ENCODE assay signal across 27 cellular contexts in genomic region chr16:58741166-58741565, GRCh38.
"Had no signal": no experiment of that assay in that cellular context is flagged by ENCODE, and none has a peak within 500 bp of the region (broad histone marks: within the 10 kb centered on the region; RNA-seq: fewer than 3 reads in every experiment).

No MANE protein-coding gene starts in this region.

- H3K9me3 Mint-ChIP-seq: naive B cell; natural killer cell; stimulated activated memory B cell treated with anti-CD40 and anti-IgM and Interleukin-4, amounts not matched to agents 10 μg/mL and 1 μg/mL and 100 μg/mL, for 72 hours; stimulated activated naive CD8-positive, alpha-beta T cell treated with anti-CD3 and anti-CD28 coated beads, Interleukin-15, amount 100 ng/mL, for 72 hours had no signal

- H3K27me3 ChIP-seq: left lung, ovary, right atrium auricular region, tibial nerve, upper lobe of left lung had no signal

- DNase-seq: head of caudate nucleus; hippocampal formation; kidney glomerular epithelial cell; left cardiac atrium; left lung; lower lobe of right lung; mammary epithelial cell; mesenchymal stem cell; naive B cell; natural killer cell; ovary; stimulated activated CD4-positive, alpha-beta T cell treated with anti-CD3 and anti-CD28 coated beads, Interleukin-1b, Interleukin-23, amount 100 ng/mL, for 48 hours; stimulated activated CD4-positive, alpha-beta T cell treated with anti-CD3 and anti-CD28 coated beads, Interleukin-2, amount 100 ng/mL, for 48 hours; stimulated activated CD4-positive, alpha-beta T cell treated with anti-CD3 and anti-CD28 coated beads, Interleukin-4, amount 100 ng/mL, for 4 hours; stimulated activated CD8-positive, alpha-beta memory T cell treated with anti-CD3 and anti-CD28 coated beads, Interleukin-4, amount 100 ng/mL, for 48 hours; stimulated activated naive CD4-positive, alpha-beta T cell treated with Interleukin-2 at 50 U/mL for 16 hours; stimulated activated naive CD8-positive, alpha-beta T cell treated with anti-CD3 and anti-CD28 coated beads, Interleukin-15, amount 100 ng/mL, for 72 hours; substantia nigra; upper lobe of left lung had no signal

- H3K27ac ChIP-seq: left lung, lower lobe of right lung, ovary, right atrium auricular region, skin epidermis, tibial nerve, upper lobe of left lung had no signal

- ATAC-seq: left cardiac atrium; left lung; lower lobe of right lung; natural killer cell; sciatic nerve; stimulated activated memory B cell treated with anti-CD40 and anti-IgM and Interleukin-4, amounts not matched to agents 10 μg/mL and 1 μg/mL and 100 μg/mL, for 72 hours; stimulated activated naive CD8-positive, alpha-beta T cell treated with anti-CD3 and anti-CD28 coated beads, Interleukin-15, amount 100 ng/mL, for 72 hours had no signal

- H3K27me3 Mint-ChIP-seq: progenitor cell of endocrine pancreas; stimulated activated memory B cell treated with anti-CD40 and anti-IgM and Interleukin-4, amounts not matched to agents 10 μg/mL and 1 μg/mL and 100 μg/mL, for 72 hours; stimulated activated naive CD8-positive, alpha-beta T cell treated with anti-CD3 and anti-CD28 coated beads, Interleukin-15, amount 100 ng/mL, for 72 hours had no signal

- H3K36me3 ChIP-seq: left lung, lower lobe of right lung, ovary, right atrium auricular region, tibial nerve, upper lobe of left lung had no signal

- H3K4me3 ChIP-seq: left lung, lower lobe of right lung, ovary, right atrium auricular region, skin epidermis, tibial nerve, upper lobe of left lung had no signal

- H3K9me3 ChIP-seq: left lung, lower lobe of right lung, ovary, right atrium auricular region, tibial nerve, upper lobe of left lung had no signal

- FAIRE-seq: keratinocyte, urothelium cell line had no signal

- H3K4me1 ChIP-seq: left lung, lower lobe of right lung, right atrium auricular region, tibial nerve, upper lobe of left lung had no signal

- H3K36me3 Mint-ChIP-seq: naive B cell; natural killer cell; stimulated activated memory B cell treated with anti-CD40 and anti-IgM and Interleukin-4, amounts not matched to agents 10 μg/mL and 1 μg/mL and 100 μg/mL, for 72 hours had no signal

- H3K27ac Mint-ChIP-seq: naive B cell; natural killer cell; progenitor cell of endocrine pancreas; stimulated activated memory B cell treated with anti-CD40 and anti-IgM and Interleukin-4, amounts not matched to agents 10 μg/mL and 1 μg/mL and 100 μg/mL, for 72 hours; stimulated activated naive CD8-positive, alpha-beta T cell treated with anti-CD3 and anti-CD28 coated beads, Interleukin-15, amount 100 ng/mL, for 72 hours had no signal

- H3K4me1 Mint-ChIP-seq: naive B cell; natural killer cell; stimulated activated memory B cell treated with anti-CD40 and anti-IgM and Interleukin-4, amounts not matched to agents 10 μg/mL and 1 μg/mL and 100 μg/mL, for 72 hours; stimulated activated naive CD8-positive, alpha-beta T cell treated with anti-CD3 and anti-CD28 coated beads, Interleukin-15, amount 100 ng/mL, for 72 hours had no signal

- H3K4me3 Mint-ChIP-seq: naive B cell; natural killer cell; stimulated activated memory B cell treated with anti-CD40 and anti-IgM and Interleukin-4, amounts not matched to agents 10 μg/mL and 1 μg/mL and 100 μg/mL, for 72 hours; stimulated activated naive CD8-positive, alpha-beta T cell treated with anti-CD3 and anti-CD28 coated beads, Interleukin-15, amount 100 ng/mL, for 72 hours had no signal
